ENCODE assay signal across 20 cellular contexts in genomic region chr4:30929649-30930048, GRCh38.
"Had no signal": no experiment of that assay in that cellular context is flagged by ENCODE, and none has a peak within 500 bp of the region (broad histone marks: within the 10 kb centered on the region; RNA-seq: fewer than 3 reads in every experiment).

No MANE protein-coding gene starts in this region.

- H3K4me1 ChIP-seq: gastrocnemius medialis, left ventricle myocardium inferior, lower lobe of right lung, psoas muscle had no signal

- ATAC-seq: gastrocnemius medialis; lower lobe of right lung; psoas muscle; sciatic nerve; stimulated activated naive B cell treated with anti-CD40 and anti-IgM and Interleukin-4, amounts not matched to agents 10 μg/mL and 1 μg/mL and 100 μg/mL, for 72 hours; stimulated activated naive CD8-positive, alpha-beta T cell treated with anti-CD3 and anti-CD28 coated beads, Interleukin-15, amount 100 ng/mL, for 72 hours had no signal

- H3K36me3 ChIP-seq: gastrocnemius medialis, left ventricle myocardium inferior, lower lobe of right lung, neutrophil, spleen, thoracic aorta, transverse colon had no signal

- DNase-seq: cerebellar nuclear complex; gastrocnemius medialis; glutamatergic neuron; left ventricle myocardium inferior; lower lobe of right lung; mesenchymal stem cell; midbrain; naive B cell; psoas muscle; retina; spleen; stimulated activated CD4-positive, alpha-beta T cell treated with anti-CD3 and anti-CD28 coated beads, Interleukin-15, amount 100 ng/mL, for 24 hours; stimulated activated CD4-positive, alpha-beta T cell treated with anti-CD3 and anti-CD28 coated beads, Interleukin-1b, Interleukin-23, amount 100 ng/mL, for 48 hours; stimulated activated CD4-positive, alpha-beta T cell treated with anti-CD3 and anti-CD28 coated beads, Interleukin-4, amount 100 ng/mL, for 4 hours; stimulated activated naive B cell treated with anti-CD40 and anti-IgM and Interleukin-4, amounts not matched to agents 10 μg/mL and 1 μg/mL and 100 μg/mL, for 72 hours; stimulated activated naive CD8-positive, alpha-beta T cell treated with anti-CD3 and anti-CD28 coated beads, Interleukin-15, amount 100 ng/mL, for 72 hours; transverse colon had no signal

- H3K27me3 ChIP-seq: gastrocnemius medialis, neutrophil, spleen, transverse colon had no signal

- H3K9me3 ChIP-seq: gastrocnemius medialis, left ventricle myocardium inferior, lower lobe of right lung, neutrophil, psoas muscle, spleen, thoracic aorta, transverse colon had no signal

- H3K27ac ChIP-seq: gastrocnemius medialis, left ventricle myocardium inferior, lower lobe of right lung, neutrophil, psoas muscle, transverse colon had no signal

- H3K4me3 ChIP-seq: gastrocnemius medialis, left ventricle myocardium inferior, lower lobe of right lung, psoas muscle, spleen, transverse colon had no signal
